In the genomic region with DNA sequence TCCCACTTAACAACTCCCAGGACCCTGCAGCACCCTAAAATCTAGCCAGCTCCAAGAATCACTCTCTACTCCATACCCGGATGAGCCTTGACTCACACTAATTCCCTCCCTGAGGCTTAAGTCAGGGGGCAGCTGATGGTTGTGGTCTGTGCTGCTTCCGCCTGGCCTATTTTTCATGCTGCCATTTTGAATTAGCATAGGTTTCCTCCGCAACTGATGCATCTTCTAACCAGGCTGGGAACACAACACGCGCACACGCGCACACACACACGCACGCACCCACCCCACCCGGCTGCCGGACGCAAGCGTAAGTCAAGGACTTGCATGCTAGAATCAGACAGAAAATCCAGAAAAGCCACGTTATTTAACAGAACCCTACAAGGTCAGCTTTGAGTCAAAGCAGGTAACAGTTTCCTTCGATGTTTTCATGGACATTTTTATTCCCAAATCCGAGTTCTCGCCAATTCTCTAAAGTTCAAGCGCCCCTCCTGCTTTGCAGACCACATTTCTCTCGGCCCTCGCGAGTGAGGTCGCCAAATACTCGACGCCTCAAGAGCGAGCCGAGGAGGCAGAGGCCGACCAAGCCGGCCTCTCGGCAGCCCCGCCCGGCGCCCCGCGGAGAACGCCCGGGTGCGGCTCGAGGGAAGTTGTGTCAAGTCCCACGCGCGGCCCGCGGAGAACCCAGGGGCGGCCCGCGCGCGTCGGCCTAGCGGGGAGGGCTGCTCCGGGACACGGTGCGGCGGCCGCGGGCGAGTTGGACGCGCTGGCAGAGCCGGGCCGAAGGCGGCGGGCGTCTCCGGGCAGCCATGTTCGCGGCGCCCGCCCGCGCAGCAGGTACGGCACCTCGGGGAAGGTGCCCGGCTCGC, we compare ENCODE assay signal across 8 cellular contexts. TPM values are rescaled to one million over a fixed set of nuclear protein-coding genes. Genes with fewer than 3 reads are reported as not detected.
DNase-seq lines count a peak whose midpoint lies in the region; ATAC-seq and TF ChIP-seq lines count a peak whose summit lies in the region.

No MANE protein-coding gene starts in this region.

- peak overlapping the region in 1 of 3 donors; percentile 44 for H3K27ac Mint-ChIP-seq in CD4-positive, CD25-positive, alpha-beta regulatory T cell

- peaks cover 13 to 16% of the 10 kb centered on the region in 2 experiments for H3K9me3 ChIP-seq in CD4-positive, CD25-positive, alpha-beta regulatory T cell (ENCODE audit: control insufficient read depth in 2 of 2, low read length in 2 of 2)
- no peaks in the 10 kb centered on the region for H3K9me3 ChIP-seq in parathyroid adenoma (ENCODE audit: control insufficient read depth, low read length)

- peak overlapping the region; percentile 30 for H3K4me3 ChIP-seq in CD4-positive, CD25-positive, alpha-beta regulatory T cell (ENCODE audit: low read depth, low read length)
- H3K4me3 ChIP-seq in parathyroid adenoma (ENCODE audit: low read depth, low read length) = peak overlapping the region; percentile 76

- peak in 2 of 3 donors; percentile 6 to 17 for DNase-seq in CD4-positive, CD25-positive, alpha-beta regulatory T cell
- DNase-seq in RPMI8226 = peak; percentile 37
- peak in 43 of 58 donors; percentile 21 to 76 (median 48) for DNase-seq in anterior cingulate cortex (lab: John Stamatoyannopoulos, UW)
- peak; percentile 72 for DNase-seq in left ventricle myocardium superior
- DNase-seq in NCI-H2029 treated with DMSO at 0.1 percent for 48 hours (lab: John Stamatoyannopoulos, UW) = no peak

- peaks cover 0 to 21% (median 4%) of the 10 kb centered on the region in 7 donors for H3K9me3 Mint-ChIP-seq in CD4-positive, CD25-positive, alpha-beta regulatory T cell

- no peaks in the 10 kb centered on the region for H3K36me3 Mint-ChIP-seq in CD4-positive, CD25-positive, alpha-beta regulatory T cell

- peak overlapping the region; percentile 60 for H3K4me2 ChIP-seq in parathyroid adenoma (ENCODE audit: low read length)

- no peak overlapping the region for H3K27ac ChIP-seq in CD4-positive, CD25-positive, alpha-beta regulatory T cell (ENCODE audit: insufficient read depth, low read length, poor library complexity, severe bottlenecking)
- peak overlapping the region; percentile 81 for H3K27ac ChIP-seq in parathyroid adenoma

- H3K4me1 Mint-ChIP-seq in CD4-positive, CD25-positive, alpha-beta regulatory T cell = peaks cover 0 to 17% (median 2%) of the 10 kb centered on the region in 4 donors

- peaks cover 11% of the 10 kb centered on the region for H3K4me1 ChIP-seq in CD4-positive, CD25-positive, alpha-beta regulatory T cell (ENCODE audit: control insufficient read depth, insufficient read depth, low read length, poor library complexity, severe bottlenecking)
- peaks cover 2% of the 10 kb centered on the region for H3K4me1 ChIP-seq in parathyroid adenoma

- peaks cover 65% of the 10 kb centered on the region for H3K27me3 Mint-ChIP-seq in CD4-positive, CD25-positive, alpha-beta regulatory T cell

- intact Hi-C loops in left ventricle myocardium superior (cut with micrococcal nuclease) = no loop called here

- H2AFZ ChIP-seq in parathyroid adenoma = peak overlapping the region; percentile 75

- no peak overlapping the region for H3K9ac ChIP-seq in parathyroid adenoma

- no peak for TF ChIP-seq CTCF in parathyroid adenoma (IDR thresholded peaks at IDR 0.05)

- H3K79me2 ChIP-seq in parathyroid adenoma = peaks cover 26% of the 10 kb centered on the region

- peaks cover 41% of the 10 kb centered on the region for H3K27me3 ChIP-seq in CD4-positive, CD25-positive, alpha-beta regulatory T cell (ENCODE audit: control insufficient read depth, insufficient read depth, low read length)
- H3K27me3 ChIP-seq in parathyroid adenoma (ENCODE audit: control insufficient read depth, insufficient read depth, low read length) = no peaks in the 10 kb centered on the region

- peak overlapping the region; percentile 70 to 93 (median 84) for H3K4me3 Mint-ChIP-seq in CD4-positive, CD25-positive, alpha-beta regulatory T cell

- peak; percentile 27 to 52 for ATAC-seq in CD4-positive, CD25-positive, alpha-beta regulatory T cell (ENCODE audit: low read depth in 2 of 2)
- ATAC-seq in GM19328 (IDR thresholded peaks at IDR 0.05; ENCODE audit: unreplicated experiment) (peak; percentile 22), HG03439 (IDR thresholded peaks at IDR 0.05; ENCODE audit: unreplicated experiment) (peak; percentile 39), left ventricle myocardium superior (peak; percentile 74)

- no peaks in the 10 kb centered on the region for H3K36me3 ChIP-seq in CD4-positive, CD25-positive, alpha-beta regulatory T cell (ENCODE audit: control insufficient read depth, insufficient read depth, low read length)
- H3K36me3 ChIP-seq in parathyroid adenoma (ENCODE audit: control insufficient read depth, insufficient read depth, low read length) = no peaks in the 10 kb centered on the region

RNA-seq across cellular contexts. Expression of gene SCRN1, which starts 1.0 kb away (rescaled TPM):
- 0.91 TPM for total RNA-seq in CD4-positive, CD25-positive, alpha-beta regulatory T cell
- polyA plus RNA-seq in CD4-positive, CD25-positive, alpha-beta regulatory T cell = 1 to 10 TPM; 1.0 to 2.1 (median 1.9) TPM
- total RNA-seq in left ventricle myocardium superior = 18.7 TPM

RNA-seq across cellular contexts. Expression of gene FKBP14, which starts 37.9 kb away (rescaled TPM):
- 6.5 TPM for total RNA-seq in CD4-positive, CD25-positive, alpha-beta regulatory T cell
- 1 to 10 TPM; 1.0 to 2.6 (median 1.7) TPM for polyA plus RNA-seq in CD4-positive, CD25-positive, alpha-beta regulatory T cell
- total RNA-seq in left ventricle myocardium superior = 12.8 TPM

RNA-seq across cellular contexts. Expression of gene PLEKHA8, which starts 39.6 kb away (rescaled TPM):
- 15.2 TPM for total RNA-seq in CD4-positive, CD25-positive, alpha-beta regulatory T cell
- polyA plus RNA-seq in CD4-positive, CD25-positive, alpha-beta regulatory T cell = 1 to 10 TPM; 3.1 to 9.9 (median 5.9) TPM
- total RNA-seq in left ventricle myocardium superior = 3.4 TPM

Comparison
In these comparisons a context has a peak if more than half of its experiments do, and no peak if none do; other contexts are left out.
1. ATAC-seq: peak in every context shown above with its lines; median percentile 74 in left ventricle myocardium superior; 40 in CD4-positive, CD25-positive, alpha-beta regulatory T cell; 39 in HG03439; 22 in GM19328.
2. RNA of gene SCRN1, which starts 1.0 kb away (total RNA-seq): 18.7 TPM in left ventricle myocardium superior (single experiment); 0.91 TPM in CD4-positive, CD25-positive, alpha-beta regulatory T cell (single experiment); every median in the first group is over 10 times any median in the second.